26 cellular contexts compared by ENCODE assay signal in the genomic region with DNA sequence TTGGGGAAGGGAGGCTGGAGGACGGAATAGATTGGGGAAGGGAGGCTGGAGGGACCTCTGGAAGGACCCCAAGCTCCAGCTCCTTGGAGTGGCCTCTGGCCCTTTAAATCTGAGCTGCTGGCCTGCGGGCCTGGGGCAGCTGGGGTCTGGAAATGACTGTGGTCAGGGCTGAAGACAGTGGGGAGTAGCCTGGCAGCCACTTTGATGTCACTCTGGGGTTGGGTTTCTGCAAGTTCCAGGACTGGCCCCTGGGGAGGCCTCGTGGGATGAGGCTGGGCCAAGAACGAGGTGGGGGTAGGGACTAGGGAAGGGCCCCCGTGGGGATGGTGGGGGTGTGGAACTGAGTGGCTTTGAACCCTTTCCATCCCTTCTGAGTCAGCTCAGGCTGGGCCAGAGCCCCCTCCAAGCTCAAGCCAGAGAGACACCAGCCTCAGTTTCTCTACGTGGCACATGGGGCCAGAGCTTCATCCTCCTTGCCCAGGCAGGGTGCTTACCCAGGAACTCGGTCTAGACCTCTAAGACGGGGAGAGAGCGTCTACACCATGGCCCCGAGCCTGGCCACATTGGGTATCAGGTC. TPM values are rescaled to one million over a fixed set of nuclear protein-coding genes. Genes with fewer than 3 reads are reported as not detected.
DNase-seq lines count a peak whose midpoint lies in the region; ATAC-seq and TF ChIP-seq lines count a peak whose summit lies in the region.
"Had no signal": no experiment of that assay in that cellular context is flagged by ENCODE, and none has a peak within 500 bp of the region (broad histone marks: within the 10 kb centered on the region; RNA-seq: fewer than 3 reads in every experiment).

No MANE protein-coding gene starts in this region.

- peaks cover 16% of the 10 kb centered on the region for H3K27me3 Mint-ChIP-seq in Calu3 (ENCODE audit: unreplicated experiment)

- H3K4me1 Mint-ChIP-seq in Calu3 (ENCODE audit: low read depth, unreplicated experiment), result no peaks in the 10 kb centered on the region
- H3K4me1 Mint-ChIP-seq: central memory CD8-positive, alpha-beta T cell; IgD-negative memory B cell; memory B cell had no signal

- H3K18ac ChIP-seq in IMR-90 (ENCODE audit: low read depth, low read length) (peak overlapping the region; percentile 7; the same call in 1 of the 2 replicates), mesendoderm (ENCODE audit: low read length) (no peak overlapping the region)

- WGBS in IMR-90 (ENCODE audit: extremely low coverage in 2 of 2, insufficient read length in 1 of 2), 2 experiments, result 92% methylated on average over 2 of the region's 10 CpGs; no CpG with 5 or more reads in 1 of the 2 experiments
- WGBS in mesendoderm (ENCODE audit: extremely low coverage, insufficient coverage, low lambda C conversion rate), result no CpG with 5 or more reads among the region's 10 CpGs
- WGBS in smooth muscle cell (ENCODE audit: low lambda C conversion rate), result 56% methylated on average over 10 of the region's 10 CpGs
- WGBS in GM23248 (ENCODE audit: low coverage in 1 of 2, low lambda C conversion rate in 2 of 2, missing lambda C conversion rate in 2 of 2), 2 experiments, result 75 to 78% methylated on average over 8 to 10 of the region's 10 CpGs

- TF ChIP-seq CTCF in IMR-90 (conservative IDR thresholded peaks at IDR 0.05; ENCODE audit: low read depth, low read length) (no peak), smooth muscle cell (IDR thresholded peaks at IDR 0.05; ENCODE audit: borderline replicate concordance, insufficient read depth, poor library complexity, severe bottlenecking) (no peak), Calu3 (IDR thresholded peaks at IDR 0.05; ENCODE audit: unreplicated experiment) (no peak)

- H3K79me2 ChIP-seq in mesendoderm (ENCODE audit: control insufficient read depth, insufficient read depth, low read length) (no peaks in the 10 kb centered on the region), smooth muscle cell (ENCODE audit: low read depth) (no peaks in the 10 kb centered on the region), GM23248 (ENCODE audit: insufficient read depth) (no peaks in the 10 kb centered on the region)
- H3K79me2 ChIP-seq: hepatocyte had no signal

- H3K27me3 ChIP-seq in IMR-90 (ENCODE audit: control insufficient read depth, insufficient read depth, low read length), result no peaks in the 10 kb centered on the region
- no peaks in the 10 kb centered on the region for H3K27me3 ChIP-seq in adipocyte (replicated peaks; ENCODE audit: control insufficient read depth, insufficient read depth, low read length)
- H3K27me3 ChIP-seq in mesendoderm (ENCODE audit: insufficient read depth, low read length, poor library complexity), result no peaks in the 10 kb centered on the region
- H3K27me3 ChIP-seq in smooth muscle cell (ENCODE audit: low read depth), result no peaks in the 10 kb centered on the region
- no peaks in the 10 kb centered on the region for H3K27me3 ChIP-seq in GM23248 (replicated peaks; ENCODE audit: insufficient read depth)
- H3K27me3 ChIP-seq: ascending aorta, gastrocnemius medialis, hepatocyte had no signal

- H3K9me3 ChIP-seq in IMR-90 (ENCODE audit: control insufficient read depth, insufficient read depth, low read length) (peaks cover 4% of the 10 kb centered on the region), adipocyte (ENCODE audit: control insufficient read depth, low read length) (peaks cover 8% of the 10 kb centered on the region), smooth muscle cell (replicated peaks; ENCODE audit: low read depth) (no peaks in the 10 kb centered on the region), GM23248 (ENCODE audit: low read depth) (no peaks in the 10 kb centered on the region)
- H3K9me3 ChIP-seq: ascending aorta, gastrocnemius medialis had no signal

- H3K9ac ChIP-seq in IMR-90 (ENCODE audit: low read depth, low read length), result no peak overlapping the region
- H3K9ac ChIP-seq in adipocyte (ENCODE audit: low read length), result peak overlapping the region; percentile 39
- no peak overlapping the region for H3K9ac ChIP-seq in mesendoderm (ENCODE audit: low read length)
- no peak overlapping the region for H3K9ac ChIP-seq in smooth muscle cell (ENCODE audit: low read depth)
- H3K9ac ChIP-seq in GM23248, result no peak overlapping the region

- H3K27ac Mint-ChIP-seq in Calu3 (ENCODE audit: unreplicated experiment), result no peak overlapping the region
- H3K27ac Mint-ChIP-seq: activated CD8-positive, alpha-beta T cell treated with anti-CD3 and anti-CD28 coated beads for 36 hours; activated naive CD4-positive, alpha-beta T cell treated with anti-CD3 and anti-CD28 coated beads, Interleukin-2, amount 50 U/mL, for 72 hours; IgD-negative memory B cell; memory B cell had no signal

- H4K5ac ChIP-seq in IMR-90 (ENCODE audit: low read depth, low read length) (peak overlapping the region; percentile 52; the same call in 1 of the 2 replicates), mesendoderm (ENCODE audit: low read length) (no peak overlapping the region)

- no peak overlapping the region for H3K27ac ChIP-seq in IMR-90 (ENCODE audit: insufficient read depth, low read length)
- no peak overlapping the region for H3K27ac ChIP-seq in mesendoderm (ENCODE audit: low read depth, low read length)
- peak overlapping the region; percentile 92 for H3K27ac ChIP-seq in smooth muscle cell (ENCODE audit: low read depth)
- no peak overlapping the region for H3K27ac ChIP-seq in GM23248
- H3K27ac ChIP-seq: ascending aorta, esophagus squamous epithelium, gastrocnemius medialis, hepatocyte, spleen had no signal

- H4K8ac ChIP-seq in IMR-90 (ENCODE audit: low read depth in 2 of 2, low read length in 2 of 2) (peak overlapping the region; percentile 33 to 85; a peak in 1 of 4 replicates), mesendoderm (ENCODE audit: low read depth, low read length) (no peak overlapping the region)

- DNase-seq in IMR-90 (no peak), adipocyte (ENCODE audit: low read depth) (no peak), mesendoderm (no peak), smooth muscle cell (lab: John Stamatoyannopoulos, UW; ENCODE audit: unreplicated experiment) (no peak), Calu3 (no peak), GM23248 (no peak), left lobe of liver (ENCODE audit: low spot score) (no peak)
- DNase-seq: activated CD4-positive, alpha-beta T cell treated with anti-CD3 and anti-CD28 coated beads for 1 hour; activated CD8-positive, alpha-beta T cell treated with anti-CD3 and anti-CD28 coated beads for 36 hours; COR-L47; DND-41; esophagus squamous epithelium; gastrocnemius medialis; NCI-H1105 treated with DMSO at 0.1 percent for 48 hours; NCI-H1930; NCI-H526 treated with DMSO at 0.1 percent for 48 hours; RPMI8226; spleen; T-helper 1 cell had no signal

- dilution Hi-C loops in IMR-90 (cut with HindIII; ENCODE audit: low sequenced_read_pairs, unreplicated experiment), result no loop called here

- H2AK5ac ChIP-seq in IMR-90 (ENCODE audit: low read depth, low read length) (peak overlapping the region; percentile 96), mesendoderm (ENCODE audit: low read length) (no peak overlapping the region)

- peaks cover 14% of the 10 kb centered on the region for H3K9me1 ChIP-seq in IMR-90 (ENCODE audit: insufficient read depth, low read length)

- no peaks in the 10 kb centered on the region for H3K9me3 Mint-ChIP-seq in Calu3 (ENCODE audit: low read depth, unreplicated experiment)
- H3K9me3 Mint-ChIP-seq: activated CD8-positive, alpha-beta T cell treated with anti-CD3 and anti-CD28 coated beads for 36 hours; activated naive CD4-positive, alpha-beta T cell treated with anti-CD3 and anti-CD28 coated beads, Interleukin-2, amount 50 U/mL, for 72 hours; central memory CD8-positive, alpha-beta T cell; memory B cell had no signal

- H3K4me3 ChIP-seq in IMR-90 (ENCODE audit: insufficient read depth, low read depth, low read length) (no peak overlapping the region), adipocyte (ENCODE audit: low read length) (no peak overlapping the region), mesendoderm (ENCODE audit: low read length) (no peak overlapping the region), smooth muscle cell (no peak overlapping the region), GM23248 (no peak overlapping the region)
- H3K4me3 ChIP-seq: ascending aorta, esophagus squamous epithelium, gastrocnemius medialis, hepatocyte, spleen had no signal

- ATAC-seq in IMR-90 (ENCODE audit: low read depth) (no peak), HG03135 (IDR thresholded peaks at IDR 0.05; ENCODE audit: unreplicated experiment) (no peak), left lobe of liver (no peak)
- ATAC-seq: activated CD8-positive, alpha-beta T cell treated with anti-CD3 and anti-CD28 coated beads for 36 hours; activated naive CD4-positive, alpha-beta T cell treated with anti-CD3 and anti-CD28 coated beads, Interleukin-2, amount 50 U/mL, for 72 hours; gastrocnemius medialis had no signal

- H3K36me3 ChIP-seq in IMR-90 (ENCODE audit: control insufficient read depth, insufficient read depth, low read length), result no peaks in the 10 kb centered on the region
- peaks cover 9% of the 10 kb centered on the region for H3K36me3 ChIP-seq in adipocyte (ENCODE audit: control insufficient read depth, insufficient read depth, low read length, severe bottlenecking)
- no peaks in the 10 kb centered on the region for H3K36me3 ChIP-seq in mesendoderm (ENCODE audit: control insufficient read depth, insufficient read depth, low read length)
- H3K36me3 ChIP-seq in smooth muscle cell (ENCODE audit: low read depth), result no peaks in the 10 kb centered on the region
- H3K36me3 ChIP-seq in GM23248 (ENCODE audit: low read depth), result no peaks in the 10 kb centered on the region
- H3K36me3 ChIP-seq: ascending aorta, esophagus squamous epithelium, gastrocnemius medialis had no signal

- H2BK120ac ChIP-seq in IMR-90 (ENCODE audit: low read depth, low read length) (peak overlapping the region; percentile 73), mesendoderm (ENCODE audit: low read depth, low read length) (no peak overlapping the region)

- H3K14ac ChIP-seq in IMR-90 (replicated peaks; ENCODE audit: low read depth, low read length), result 0 out of 2 replicates have a peak overlapping the region, but pooled peaks have one; percentile 14

- no peak for TF ChIP-seq POLR2A in IMR-90 (IDR thresholded peaks at IDR 0.05; ENCODE audit: low read depth, low read length)

- in situ Hi-C loops in IMR-90 (cut with MboI; ENCODE audit: low sequenced_read_pairs) (no loop called here), GM23248 (cut with MboI) (no loop called here)

- TF ChIP-seq RAD21 in IMR-90 (IDR thresholded peaks at IDR 0.05; ENCODE audit: low read length), result no peak

- H2BK20ac ChIP-seq in IMR-90 (ENCODE audit: low read depth, low read length), result 0 out of 2 replicates have a peak overlapping the region, but pooled peaks have one; percentile 28

- CTCF ChIA-PET in IMR-90 (lab: Yijun Ruan, JAX) (no interaction called here), Calu3 (lab: Charles Lee) (no interaction called here)

- H3K4me3 Mint-ChIP-seq in Calu3 (ENCODE audit: low read depth, unreplicated experiment), result no peak overlapping the region
- H3K4me3 Mint-ChIP-seq: activated CD8-positive, alpha-beta T cell treated with anti-CD3 and anti-CD28 coated beads for 36 hours; central memory CD8-positive, alpha-beta T cell; IgD-negative memory B cell; memory B cell had no signal

- peaks cover 16% of the 10 kb centered on the region for H3K4me1 ChIP-seq in IMR-90 (ENCODE audit: control insufficient read depth, insufficient read depth, low read length)
- peaks cover 33% of the 10 kb centered on the region for H3K4me1 ChIP-seq in adipocyte (ENCODE audit: control insufficient read depth, insufficient read depth, low read length)
- H3K4me1 ChIP-seq in mesendoderm (ENCODE audit: control insufficient read depth, low read depth, low read length), result no peaks in the 10 kb centered on the region
- peaks cover 13% of the 10 kb centered on the region for H3K4me1 ChIP-seq in smooth muscle cell (ENCODE audit: low read depth)
- H3K4me1 ChIP-seq in GM23248 (ENCODE audit: insufficient read depth), result peaks cover 13% of the 10 kb centered on the region; the same call in 1 of the 2 replicates
- H3K4me1 ChIP-seq: ascending aorta had no signal

- H2AFZ ChIP-seq in IMR-90 (replicated peaks; ENCODE audit: low read length, poor library complexity) (peak overlapping the region; percentile 12), smooth muscle cell (ENCODE audit: low read depth) (peak overlapping the region; percentile 18), GM23248 (no peak overlapping the region)
- H2AFZ ChIP-seq: hepatocyte had no signal

- peak overlapping the region; percentile 38; the same call in 1 of the 2 replicates for H3K4ac ChIP-seq in IMR-90 (ENCODE audit: low read depth, low read length)
- H3K4ac ChIP-seq in mesendoderm (ENCODE audit: low read depth, low read length), result no peak overlapping the region

- H4K20me1 ChIP-seq in IMR-90 (ENCODE audit: insufficient read depth, low read length) (0 out of 2 replicates have a peak, but pooled peaks cover 3% of the 10 kb centered on the region), smooth muscle cell (ENCODE audit: low read depth) (no peaks in the 10 kb centered on the region), GM23248 (ENCODE audit: insufficient read depth) (no peaks in the 10 kb centered on the region)

- POLR2A ChIA-PET in IMR-90 (lab: Charles Lee; ENCODE audit: unreplicated experiment), result no interaction called here

- no TSS peak for BruUV-seq in IMR-90 (replicated peaks; lab: Mats Ljungman, UMichigan)
- no TSS peak for BruUV-seq in Calu3 (replicated peaks; lab: Mats Ljungman, UMichigan)

- H3K9me2 ChIP-seq in GM23248 (ENCODE audit: insufficient read depth), result no peaks in the 10 kb centered on the region

- H2BK5ac ChIP-seq in IMR-90 (ENCODE audit: low read depth, low read length, poor library complexity, severe bottlenecking) (peak overlapping the region; percentile 74), mesendoderm (ENCODE audit: low read length) (no peak overlapping the region)

- no peak overlapping the region for H3K4me2 ChIP-seq in IMR-90 (ENCODE audit: low read depth, low read length)
- no peak overlapping the region for H3K4me2 ChIP-seq in mesendoderm (ENCODE audit: low read length)
- peak overlapping the region; percentile 66 for H3K4me2 ChIP-seq in smooth muscle cell
- H3K4me2 ChIP-seq in GM23248 (ENCODE audit: unreplicated experiment), result no peak overlapping the region
- H3K4me2 ChIP-seq: hepatocyte had no signal

- H4K91ac ChIP-seq in IMR-90 (ENCODE audit: insufficient read depth, low read depth, low read length), result peak overlapping the region; percentile 31; the same call in 1 of the 2 replicates

- H3F3A ChIP-seq in smooth muscle cell (ENCODE audit: low read depth) (no peaks in the 10 kb centered on the region), GM23248 (ENCODE audit: insufficient read depth) (no peaks in the 10 kb centered on the region; the same call in 1 of the 2 replicates)

- H3K56ac ChIP-seq in IMR-90 (ENCODE audit: extremely low read depth, insufficient read depth, low read length), result no peak overlapping the region
- H3K56ac ChIP-seq in mesendoderm (ENCODE audit: low read length), result peak overlapping the region; percentile 34

- H3K36me3 Mint-ChIP-seq in Calu3 (ENCODE audit: insufficient read depth, unreplicated experiment), result no peaks in the 10 kb centered on the region
- H3K36me3 Mint-ChIP-seq: activated naive CD4-positive, alpha-beta T cell treated with anti-CD3 and anti-CD28 coated beads, Interleukin-2, amount 50 U/mL, for 72 hours; memory B cell had no signal

- intact Hi-C loops in IMR-90 (cut with micrococcal nuclease), result no loop called here
- intact Hi-C loops in Calu3 (cut with micrococcal nuclease; ENCODE audit: unreplicated experiment), result no loop called here

- no peaks in the 10 kb centered on the region for H3K79me1 ChIP-seq in IMR-90 (ENCODE audit: low read depth in 1 of 2, low read length in 2 of 2)
- H3K79me1 ChIP-seq in mesendoderm (ENCODE audit: low read length), result no peaks in the 10 kb centered on the region

- peak overlapping the region; percentile 45 for H2AK9ac ChIP-seq in IMR-90 (replicated peaks; ENCODE audit: low read depth, low read length, poor library complexity)

- peak overlapping the region; percentile 45; the same call in 2 of the 3 replicates for H2BK15ac ChIP-seq in IMR-90 (ENCODE audit: low read depth, low read length)
- H2BK15ac ChIP-seq in mesendoderm (replicated peaks; ENCODE audit: low read depth), result no peak overlapping the region

- H3K23ac ChIP-seq in IMR-90 (ENCODE audit: low read depth, low read length) (no peak overlapping the region), mesendoderm (ENCODE audit: low read length) (no peak overlapping the region)

RNA-seq across cellular contexts. Expression of gene ALPL, which starts 59.7 kb away (rescaled TPM):
- total RNA-seq in IMR-90 (2012; rRNA removed) (0.54 and 0.56 TPM in 2 replicates), smooth muscle cell (4.6 and 5.4 TPM in 2 replicates), Calu3 (2022) (0.31 and 0.93 TPM in 2 replicates), left lobe of liver (29.3 TPM)
- polyA plus RNA-seq in IMR-90 (2012; rRNA removed) (2.2 and 2.4 TPM in 2 replicates), smooth muscle cell (8.3 and 10.3 TPM in 2 replicates), GM23248 (2016; fragmentation: Nextera tagmentation; extraction: Ambion mirVana) (0.35 and 0.95 TPM in 2 replicates)
- polyA plus RNA-seq in IMR-90 (2012; cell fraction: cytosol; rRNA removed), result 1.4 and 4.4 TPM in 2 replicates
- 1.0 and 2.3 TPM in 2 replicates for polyA plus RNA-seq in IMR-90 (2012; cell fraction: nucleus; rRNA removed; ENCODE audit: low replicate concordance)
- polyA plus RNA-seq in mesendoderm (2013, experiment 1 of 2), result 126 TPM
- polyA plus RNA-seq in mesendoderm (2013, experiment 2 of 2), result 125 TPM
- total RNA-seq in GM23248 (2014; rRNA removed; shearing (Covaris generic)), result not detected in 2 replicates
- total RNA-seq: activated CD8-positive, alpha-beta T cell treated with anti-CD3 and anti-CD28 coated beads for 36 hours; activated naive CD4-positive, alpha-beta T cell treated with anti-CD3 and anti-CD28 coated beads, Interleukin-2, amount 50 U/mL, for 72 hours had no signal
